10 cellular contexts compared by ENCODE assay signal in the genomic region with DNA sequence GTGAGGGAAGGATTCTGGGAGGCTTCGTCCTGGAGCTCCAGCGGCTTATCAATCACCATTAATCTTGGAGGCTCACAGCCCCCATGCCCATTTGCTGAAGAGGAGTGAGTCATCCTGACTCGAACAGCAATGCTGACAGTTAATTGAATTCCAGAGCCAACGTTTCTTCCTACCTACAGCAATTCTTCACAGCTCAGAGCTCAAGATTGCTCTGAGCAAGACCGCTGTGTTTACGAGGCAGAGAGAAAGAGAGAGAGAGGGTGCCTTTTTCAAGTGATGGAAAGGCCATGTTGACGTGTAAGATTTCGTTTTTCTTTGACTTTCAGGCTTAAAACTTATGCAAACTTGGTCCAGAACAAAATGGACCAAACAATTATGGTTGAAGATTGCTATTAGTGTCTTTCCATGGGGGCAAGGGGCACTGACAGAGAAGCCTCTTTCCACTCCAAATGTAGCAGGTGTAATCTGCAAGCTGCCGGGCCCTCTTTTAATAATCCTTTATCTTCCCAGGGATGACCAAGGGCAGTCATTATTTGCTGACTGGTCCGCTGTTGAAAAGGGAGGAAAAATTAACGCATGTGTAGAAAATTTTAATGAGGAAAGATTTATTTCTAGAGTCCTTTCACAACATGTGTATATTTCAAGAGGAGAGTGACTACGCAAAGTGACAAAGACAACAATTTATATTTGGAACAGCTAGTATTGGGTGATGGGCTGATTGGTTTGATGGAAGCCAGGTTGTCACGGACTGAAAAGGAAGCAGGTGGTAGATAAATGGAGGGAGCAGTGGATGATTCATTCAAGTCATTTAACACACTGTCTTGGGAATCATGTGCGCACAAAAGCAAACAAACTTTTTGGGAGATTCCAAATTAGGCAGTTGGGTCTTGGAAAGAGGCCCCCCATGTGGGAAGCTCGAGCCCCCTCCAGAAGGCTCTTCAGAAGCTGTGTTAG.
DNase-seq lines count a peak whose midpoint lies in the region; ATAC-seq and TF ChIP-seq lines count a peak whose summit lies in the region.
"Had no signal": no experiment of that assay in that cellular context is flagged by ENCODE, and none has a peak within 500 bp of the region (broad histone marks: within the 10 kb centered on the region; RNA-seq: fewer than 3 reads in every experiment).

No MANE protein-coding gene starts in this region.

- H3F3A ChIP-seq in GM23248 (ENCODE audit: insufficient read depth): peaks cover 14% of the 10 kb centered on the region
- peaks cover 42% of the 10 kb centered on the region for H3F3A ChIP-seq in neural progenitor cell (ENCODE audit: low read depth)

- dilution Hi-C loops in mammary epithelial cell (cut with HindIII; ENCODE audit: low sequenced_read_pairs): no loop called here

- peak overlapping the region; percentile 5 for H3K4me3 Mint-ChIP-seq in neural progenitor cell
- no peak overlapping the region for H3K4me3 Mint-ChIP-seq in activated T-helper 2 cell treated with anti-CD3 and anti-CD28 coated beads, Interferon-gamma antibody, Interleukin-2, Interleukin-4, amounts not matched to agents 10 μg/mL and 5 μg/mL and 100 μg/mL, durations not matched to agents 14 hours and 24 hours and 36 hours (ENCODE audit: low read depth)
- no peak overlapping the region for H3K4me3 Mint-ChIP-seq in T-helper 2 cell treated with Interferon-gamma antibody and Interleukin-4, amounts not matched to agents 5 μg/mL and 100 μg/mL, for 36 hours
- H3K4me3 Mint-ChIP-seq: activated B cell treated with CpG ODN at 0.5 μM for 24 hours; natural killer cell treated with Interleukin-12 subunit alpha and Interleukin-12 subunit beta and Interleukin-15 and Interleukin-18, amount 100 ng/mL, for 72 hours had no signal

- H3K27ac ChIP-seq in GM23248 (no peak overlapping the region), mammary epithelial cell (ENCODE audit: insufficient read depth, low read depth, low read length) (peak overlapping the region; percentile 13), neural progenitor cell (no peak overlapping the region), vagina (no peak overlapping the region)

- H3K4me1 Mint-ChIP-seq in neural progenitor cell: peaks cover 62% of the 10 kb centered on the region
- H3K4me1 Mint-ChIP-seq in activated T-helper 2 cell treated with anti-CD3 and anti-CD28 coated beads, Interferon-gamma antibody, Interleukin-2, Interleukin-4, amounts not matched to agents 10 μg/mL and 5 μg/mL and 100 μg/mL, durations not matched to agents 14 hours and 24 hours and 36 hours (ENCODE audit: low read depth): peaks cover 6% of the 10 kb centered on the region
- H3K4me1 Mint-ChIP-seq in T-helper 2 cell treated with Interferon-gamma antibody and Interleukin-4, amounts not matched to agents 5 μg/mL and 100 μg/mL, for 36 hours (ENCODE audit: low read depth): no peaks in the 10 kb centered on the region
- H3K4me1 Mint-ChIP-seq: activated B cell treated with CpG ODN at 0.5 μM for 24 hours had no signal

- peak overlapping the region; percentile 72 for H3K27ac Mint-ChIP-seq in neural progenitor cell
- H3K27ac Mint-ChIP-seq in activated T-helper 2 cell treated with anti-CD3 and anti-CD28 coated beads, Interferon-gamma antibody, Interleukin-2, Interleukin-4, amounts not matched to agents 10 μg/mL and 5 μg/mL and 100 μg/mL, durations not matched to agents 14 hours and 24 hours and 36 hours: no peak overlapping the region
- no peak overlapping the region for H3K27ac Mint-ChIP-seq in T-helper 2 cell treated with Interferon-gamma antibody and Interleukin-4, amounts not matched to agents 5 μg/mL and 100 μg/mL, for 36 hours
- H3K27ac Mint-ChIP-seq: activated B cell treated with CpG ODN at 0.5 μM for 24 hours had no signal

- H3K9me3 ChIP-seq in GM23248 (ENCODE audit: low read depth): no peaks in the 10 kb centered on the region
- no peaks in the 10 kb centered on the region for H3K9me3 ChIP-seq in mammary epithelial cell (replicated peaks; ENCODE audit: insufficient read depth, low read length)
- H3K9me3 ChIP-seq in neural progenitor cell (ENCODE audit: low read depth): no peaks in the 10 kb centered on the region
- no peaks in the 10 kb centered on the region for H3K9me3 ChIP-seq in vagina

- no peaks in the 10 kb centered on the region for H3K36me3 Mint-ChIP-seq in neural progenitor cell
- no peaks in the 10 kb centered on the region for H3K36me3 Mint-ChIP-seq in activated T-helper 2 cell treated with anti-CD3 and anti-CD28 coated beads, Interferon-gamma antibody, Interleukin-2, Interleukin-4, amounts not matched to agents 10 μg/mL and 5 μg/mL and 100 μg/mL, durations not matched to agents 14 hours and 24 hours and 36 hours (ENCODE audit: low read depth)
- no peaks in the 10 kb centered on the region for H3K36me3 Mint-ChIP-seq in T-helper 2 cell treated with Interferon-gamma antibody and Interleukin-4, amounts not matched to agents 5 μg/mL and 100 μg/mL, for 36 hours (ENCODE audit: low read depth)
- H3K36me3 Mint-ChIP-seq: natural killer cell treated with Interleukin-12 subunit alpha and Interleukin-12 subunit beta and Interleukin-15 and Interleukin-18, amount 100 ng/mL, for 72 hours had no signal

- TF ChIP-seq CTCF in mammary epithelial cell (conservative IDR thresholded peaks at IDR 0.05 in 1 of 2, IDR thresholded peaks at IDR 0.05 in 1 of 2; ENCODE audit: extremely low read depth in 1 of 2, insufficient read depth in 1 of 2, low read depth in 1 of 2, low read length in 2 of 2) (no peak), neural progenitor cell (IDR thresholded peaks at IDR 0.05) (no peak), vagina (IDR thresholded peaks at IDR 0.05) (no peak)

- TF ChIP-seq POLR2A in vagina (IDR thresholded peaks at IDR 0.05): no peak

- no peaks in the 10 kb centered on the region for H3K36me3 ChIP-seq in GM23248 (ENCODE audit: low read depth)
- no peaks in the 10 kb centered on the region for H3K36me3 ChIP-seq in mammary epithelial cell (ENCODE audit: insufficient read depth, low read length)
- H3K36me3 ChIP-seq in neural progenitor cell: no peaks in the 10 kb centered on the region
- no peaks in the 10 kb centered on the region for H3K36me3 ChIP-seq in vagina

- H3K27me3 Mint-ChIP-seq in neural progenitor cell (ENCODE audit: insufficient read depth, low read depth): peaks cover 8% of the 10 kb centered on the region
- peaks cover 3% of the 10 kb centered on the region for H3K27me3 Mint-ChIP-seq in activated T-helper 2 cell treated with anti-CD3 and anti-CD28 coated beads, Interferon-gamma antibody, Interleukin-2, Interleukin-4, amounts not matched to agents 10 μg/mL and 5 μg/mL and 100 μg/mL, durations not matched to agents 14 hours and 24 hours and 36 hours (ENCODE audit: low read depth)
- H3K27me3 Mint-ChIP-seq in T-helper 2 cell treated with Interferon-gamma antibody and Interleukin-4, amounts not matched to agents 5 μg/mL and 100 μg/mL, for 36 hours (ENCODE audit: low read depth): peaks cover 2% of the 10 kb centered on the region
- H3K27me3 Mint-ChIP-seq: activated B cell treated with CpG ODN at 0.5 μM for 24 hours had no signal

- H3K4me2 ChIP-seq in GM23248 (ENCODE audit: unreplicated experiment): no peak overlapping the region
- H3K4me2 ChIP-seq in mammary epithelial cell (ENCODE audit: insufficient read depth, low read depth, low read length): peak overlapping the region; percentile 58
- peak overlapping the region; percentile 23 for H3K4me2 ChIP-seq in neural progenitor cell

- intact Hi-C loops in mammary epithelial cell (cut with micrococcal nuclease): no loop called here
- intact Hi-C loops in activated T-helper 2 cell treated with anti-CD3 and anti-CD28 coated beads, Interferon-gamma antibody, Interleukin-2, Interleukin-4, amounts not matched to agents 10 μg/mL and 5 μg/mL and 100 μg/mL, durations not matched to agents 14 hours and 24 hours and 36 hours (cut with micrococcal nuclease): no loop called here
- intact Hi-C loops in vagina (cut with DNase I): no loop called here

- no peaks in the 10 kb centered on the region for H3K27me3 ChIP-seq in GM23248 (replicated peaks; ENCODE audit: insufficient read depth)
- no peaks in the 10 kb centered on the region for H3K27me3 ChIP-seq in mammary epithelial cell (ENCODE audit: insufficient read depth, low read length)
- H3K27me3 ChIP-seq in neural progenitor cell: peaks cover 15% of the 10 kb centered on the region
- no peaks in the 10 kb centered on the region for H3K27me3 ChIP-seq in vagina

- H2AFZ ChIP-seq in GM23248 (peak overlapping the region; percentile 32; the same call in 1 of the 2 replicates), mammary epithelial cell (ENCODE audit: low read depth, low read length) (no peak overlapping the region), neural progenitor cell (replicated peaks) (no peak overlapping the region)

- CTCF ChIA-PET in mammary epithelial cell (lab: Charles Lee; ENCODE audit: low non-redundant PET): no interaction called here

- H3K4me1 ChIP-seq in GM23248 (ENCODE audit: insufficient read depth) (peaks cover 17% of the 10 kb centered on the region), mammary epithelial cell (ENCODE audit: insufficient read depth, low read length) (peaks cover 31% of the 10 kb centered on the region), neural progenitor cell (peaks cover 49% of the 10 kb centered on the region), vagina (peaks cover 9% of the 10 kb centered on the region)

- H3K79me2 ChIP-seq in GM23248 (ENCODE audit: insufficient read depth) (no peaks in the 10 kb centered on the region), mammary epithelial cell (ENCODE audit: insufficient read depth, low read length) (no peaks in the 10 kb centered on the region), neural progenitor cell (ENCODE audit: low read depth) (no peaks in the 10 kb centered on the region)

- ATAC-seq in GM21381 (IDR thresholded peaks at IDR 0.05; ENCODE audit: unreplicated experiment): no peak
- ATAC-seq: natural killer cell treated with Interleukin-12 subunit alpha and Interleukin-12 subunit beta and Interleukin-15 and Interleukin-18, amount 100 ng/mL, for 72 hours had no signal

- no peak overlapping the region for H3K4me3 ChIP-seq in GM23248
- no peak overlapping the region for H3K4me3 ChIP-seq in mammary epithelial cell (replicated peaks in 1 of 3; ENCODE audit: insufficient read depth in 1 of 3, low read depth in 2 of 3, low read length in 3 of 3)
- no peak overlapping the region for H3K4me3 ChIP-seq in neural progenitor cell
- no peak overlapping the region for H3K4me3 ChIP-seq in vagina

- BruUV-seq in mammary epithelial cell (replicated peaks; lab: Mats Ljungman, UMichigan): no TSS peak

- in situ Hi-C loops in GM23248 (cut with MboI): loop anchor here (25.0 kb wide), 1 partner anchor 259 kb away; a partner anchor contains a TSS
- in situ Hi-C loops in mammary epithelial cell (cut with MboI; ENCODE audit: low sequenced_read_pairs in 2 of 2): loop anchor here in 1 of 2 donors (25.0 kb wide), 1 partner anchor 91 kb away; no protein-coding TSS in a partner anchor

- no peaks in the 10 kb centered on the region for H4K20me1 ChIP-seq in GM23248 (ENCODE audit: insufficient read depth)
- no peaks in the 10 kb centered on the region for H4K20me1 ChIP-seq in mammary epithelial cell (ENCODE audit: insufficient read depth, low read length)
- H4K20me1 ChIP-seq in neural progenitor cell (ENCODE audit: low read depth): peaks cover 8% of the 10 kb centered on the region

- H3K9ac ChIP-seq in GM23248 (no peak overlapping the region), mammary epithelial cell (ENCODE audit: insufficient read depth, low read length) (no peak overlapping the region), neural progenitor cell (no peak overlapping the region)

- no peaks in the 10 kb centered on the region for H3K9me3 Mint-ChIP-seq in neural progenitor cell
- no peaks in the 10 kb centered on the region for H3K9me3 Mint-ChIP-seq in activated T-helper 2 cell treated with anti-CD3 and anti-CD28 coated beads, Interferon-gamma antibody, Interleukin-2, Interleukin-4, amounts not matched to agents 10 μg/mL and 5 μg/mL and 100 μg/mL, durations not matched to agents 14 hours and 24 hours and 36 hours
- no peaks in the 10 kb centered on the region for H3K9me3 Mint-ChIP-seq in T-helper 2 cell treated with Interferon-gamma antibody and Interleukin-4, amounts not matched to agents 5 μg/mL and 100 μg/mL, for 36 hours
- H3K9me3 Mint-ChIP-seq: activated B cell treated with CpG ODN at 0.5 μM for 24 hours; natural killer cell treated with Interleukin-12 subunit alpha and Interleukin-12 subunit beta and Interleukin-15 and Interleukin-18, amount 100 ng/mL, for 72 hours had no signal

- 69 to 76% methylated on average over 15 of the region's 15 CpGs for WGBS in GM23248 (ENCODE audit: low coverage in 1 of 2, low lambda C conversion rate in 2 of 2, missing lambda C conversion rate in 2 of 2), 2 experiments
- WGBS in mammary epithelial cell (ENCODE audit: low coverage, missing lambda C conversion rate): 68% methylated on average over 15 of the region's 15 CpGs

- no peaks in the 10 kb centered on the region for H3K9me2 ChIP-seq in GM23248 (ENCODE audit: insufficient read depth)

- DNase-seq in GM23248 (peak; percentile 56), NCI-H226 (peak; percentile 22), mammary epithelial cell (peak; percentile 45), neural progenitor cell (ENCODE audit: low spot score) (peak; percentile 60), vagina (ENCODE audit: extremely low spot score in 2 of 2) (no peak)
- DNase-seq in activated T-helper 2 cell treated with anti-CD3 and anti-CD28 coated beads, Interferon-gamma antibody, Interleukin-2, Interleukin-4, amounts not matched to agents 10 μg/mL and 5 μg/mL and 100 μg/mL, durations not matched to agents 14 hours and 24 hours and 36 hours (ENCODE audit: low spot score): no peak
- DNase-seq in T-helper 2 cell treated with Interferon-gamma antibody and Interleukin-4, amounts not matched to agents 5 μg/mL and 100 μg/mL, for 36 hours (ENCODE audit: low spot score): no peak
- DNase-seq: activated B cell treated with CpG ODN at 0.5 μM for 24 hours had no signal

Comparison
In these comparisons a context has a peak if more than half of its experiments do, and no peak if none do; other contexts are left out.
1. DNase-seq: peak in GM23248 (single experiment), NCI-H226 (single experiment), mammary epithelial cell (single experiment) and neural progenitor cell (single experiment); none in activated T-helper 2 cell treated with anti-CD3 and anti-CD28 coated beads, Interferon-gamma antibody, Interleukin-2, Interleukin-4, amounts not matched to agents 10 μg/mL and 5 μg/mL and 100 μg/mL, durations not matched to agents 14 hours and 24 hours and 36 hours (single experiment), vagina (0 of 2) and T-helper 2 cell treated with Interferon-gamma antibody and Interleukin-4, amounts not matched to agents 5 μg/mL and 100 μg/mL, for 36 hours (single experiment).